ENCODE assay signal across 22 cellular contexts in the genomic region with DNA sequence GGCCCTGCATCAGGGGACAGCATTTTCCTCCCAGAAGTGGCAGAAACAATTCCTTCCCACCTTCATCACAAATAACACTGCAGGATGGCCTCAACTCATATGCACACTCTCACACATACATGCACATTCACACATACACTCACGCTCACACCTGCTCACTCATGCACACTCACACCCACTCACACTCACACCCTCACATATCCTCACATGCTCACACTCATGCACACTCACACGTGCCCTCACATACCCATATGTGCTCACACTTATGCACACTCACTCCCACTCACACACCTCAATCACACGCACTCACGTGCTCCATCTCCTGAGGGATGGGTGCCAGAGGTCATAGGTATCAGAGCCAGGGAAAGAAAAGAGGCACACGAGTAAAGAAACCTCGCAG.
DNase-seq lines count a peak whose midpoint lies in the region; ATAC-seq and TF ChIP-seq lines count a peak whose summit lies in the region.
"Had no signal": no experiment of that assay in that cellular context is flagged by ENCODE, and none has a peak within 500 bp of the region (broad histone marks: within the 10 kb centered on the region; RNA-seq: fewer than 3 reads in every experiment).

No MANE protein-coding gene starts in this region.

- no peaks in the 10 kb centered on the region for H3K9me3 Mint-ChIP-seq in WTC11
- peaks cover 0 to 3% (median 0%) of the 10 kb centered on the region in 5 experiments for H3K9me3 Mint-ChIP-seq in brain
- H3K9me3 Mint-ChIP-seq in glutamatergic neuron (ENCODE audit: unreplicated experiment): peaks cover 4% of the 10 kb centered on the region
- no peaks in the 10 kb centered on the region for H3K9me3 Mint-ChIP-seq in naive thymus-derived CD8-positive, alpha-beta T cell
- no peaks in the 10 kb centered on the region for H3K9me3 Mint-ChIP-seq in stimulated activated memory B cell treated with anti-CD40 and anti-IgM and Interleukin-4, amounts not matched to agents 10 μg/mL and 1 μg/mL and 100 μg/mL, for 72 hours
- H3K9me3 Mint-ChIP-seq in nephron progenitor cell: no peaks in the 10 kb centered on the region
- H3K9me3 Mint-ChIP-seq: CD8-positive, alpha-beta T cell had no signal

- H3K36me3 Mint-ChIP-seq in WTC11: no peaks in the 10 kb centered on the region
- peaks cover 7% of the 10 kb centered on the region for H3K36me3 Mint-ChIP-seq in brain
- peaks cover 11% of the 10 kb centered on the region for H3K36me3 Mint-ChIP-seq in glutamatergic neuron (ENCODE audit: unreplicated experiment)
- H3K36me3 Mint-ChIP-seq in naive thymus-derived CD8-positive, alpha-beta T cell: no peaks in the 10 kb centered on the region
- H3K36me3 Mint-ChIP-seq in stimulated activated memory B cell treated with anti-CD40 and anti-IgM and Interleukin-4, amounts not matched to agents 10 μg/mL and 1 μg/mL and 100 μg/mL, for 72 hours: no peaks in the 10 kb centered on the region
- H3K36me3 Mint-ChIP-seq in nephron progenitor cell (ENCODE audit: low read depth): no peaks in the 10 kb centered on the region
- H3K36me3 Mint-ChIP-seq: CD8-positive, alpha-beta T cell had no signal

- ATAC-seq in WTC11 (no peak), HG03196 (IDR thresholded peaks at IDR 0.05; ENCODE audit: unreplicated experiment) (no peak)
- no peak for ATAC-seq in naive thymus-derived CD8-positive, alpha-beta T cell
- ATAC-seq in stimulated activated memory B cell treated with anti-CD40 and anti-IgM and Interleukin-4, amounts not matched to agents 10 μg/mL and 1 μg/mL and 100 μg/mL, for 72 hours: no peak
- ATAC-seq: CD8-positive, alpha-beta T cell; Right ventricle myocardium inferior; SK-N-SH treated with all-trans-retinoic acid at 6 μM for 48 hours had no signal

- H3K27me3 Mint-ChIP-seq in WTC11 (ENCODE audit: low read depth) (no peaks in the 10 kb centered on the region), brain (peaks cover 3% of the 10 kb centered on the region), glutamatergic neuron (ENCODE audit: unreplicated experiment) (peaks cover 7% of the 10 kb centered on the region), nephron progenitor cell (ENCODE audit: low read depth, poor library complexity) (peaks cover 15% of the 10 kb centered on the region)
- H3K27me3 Mint-ChIP-seq in naive thymus-derived CD8-positive, alpha-beta T cell: peaks cover 8 to 21% (median 18%) of the 10 kb centered on the region in 5 donors
- peaks cover 18% of the 10 kb centered on the region for H3K27me3 Mint-ChIP-seq in stimulated activated memory B cell treated with anti-CD40 and anti-IgM and Interleukin-4, amounts not matched to agents 10 μg/mL and 1 μg/mL and 100 μg/mL, for 72 hours

- no peak for TF ChIP-seq CTCF in WTC11 (IDR thresholded peaks at IDR 0.05)
- no peak for TF ChIP-seq CTCF in brain (conservative IDR thresholded peaks at IDR 0.05)
- TF ChIP-seq CTCF in glutamatergic neuron (IDR thresholded peaks at IDR 0.05; ENCODE audit: partially characterized antibody, unreplicated experiment): no peak
- no peak for TF ChIP-seq CTCF in nephron progenitor cell (IDR thresholded peaks at IDR 0.05)

- CTCF ChIA-PET in WTC11 (lab: Charles Lee): interaction anchor here (1.5 kb wide), 1 partner anchor 120 kb away, joined by 7 read pairs; no protein-coding TSS in a partner anchor

- H3K4me3 Mint-ChIP-seq in WTC11: no peak overlapping the region
- peak overlapping the region in 1 of 5 experiments; percentile 0 for H3K4me3 Mint-ChIP-seq in brain
- peak overlapping the region; percentile 14 for H3K4me3 Mint-ChIP-seq in glutamatergic neuron (ENCODE audit: unreplicated experiment)
- H3K4me3 Mint-ChIP-seq in naive thymus-derived CD8-positive, alpha-beta T cell: no peak overlapping the region
- no peak overlapping the region for H3K4me3 Mint-ChIP-seq in stimulated activated memory B cell treated with anti-CD40 and anti-IgM and Interleukin-4, amounts not matched to agents 10 μg/mL and 1 μg/mL and 100 μg/mL, for 72 hours
- no peak overlapping the region for H3K4me3 Mint-ChIP-seq in nephron progenitor cell
- H3K4me3 Mint-ChIP-seq: B cell; CD8-positive, alpha-beta T cell had no signal

- POLR2A ChIA-PET in WTC11 (lab: Charles Lee): no interaction called here
- POLR2A ChIA-PET in naive thymus-derived CD8-positive, alpha-beta T cell (lab: Charles Lee): no interaction called here

- DNase-seq in WTC11 (ENCODE audit: low spot score): no peak
- no peak for DNase-seq in glutamatergic neuron
- no peak for DNase-seq in naive thymus-derived CD8-positive, alpha-beta T cell
- DNase-seq in nephron progenitor cell: no peak
- DNase-seq: Caco-2; CD8-positive, alpha-beta T cell; KG1; MG63; NCI-H1105 treated with DMSO at 0.1 percent for 48 hours; NCI-H146; NCI-H1930; NCI-H2107; NCI-H524 treated with DMSO at 0.1 percent for 48 hours; NCI-H774; PC-9; SJCRH30 had no signal

- H3K4me1 Mint-ChIP-seq in WTC11 (peaks cover 14% of the 10 kb centered on the region), brain (peaks cover 54% of the 10 kb centered on the region), glutamatergic neuron (ENCODE audit: low read depth, unreplicated experiment) (peaks cover 24% of the 10 kb centered on the region), nephron progenitor cell (peaks cover 10% of the 10 kb centered on the region)
- H3K4me1 Mint-ChIP-seq in naive thymus-derived CD8-positive, alpha-beta T cell: no peaks in the 10 kb centered on the region
- peaks cover 7% of the 10 kb centered on the region for H3K4me1 Mint-ChIP-seq in stimulated activated memory B cell treated with anti-CD40 and anti-IgM and Interleukin-4, amounts not matched to agents 10 μg/mL and 1 μg/mL and 100 μg/mL, for 72 hours

- H3K27ac Mint-ChIP-seq in WTC11 (peak overlapping the region; percentile 6; the same call in 1 of the 2 replicates), brain (peak overlapping the region in 4 of 5 experiments; percentile 4 to 74 (median 31)), glutamatergic neuron (ENCODE audit: unreplicated experiment) (peak overlapping the region; percentile 9), nephron progenitor cell (no peak overlapping the region)
- no peak overlapping the region for H3K27ac Mint-ChIP-seq in naive thymus-derived CD8-positive, alpha-beta T cell
- no peak overlapping the region for H3K27ac Mint-ChIP-seq in stimulated activated memory B cell treated with anti-CD40 and anti-IgM and Interleukin-4, amounts not matched to agents 10 μg/mL and 1 μg/mL and 100 μg/mL, for 72 hours
- H3K27ac Mint-ChIP-seq: B cell; CD8-positive, alpha-beta T cell had no signal

TF ChIP-seq in WTC11, 78 proteins besides CTCF, POLR2A, EP300 and RAD21:
- TF ChIP-seq NFE2L1 (CRISPR knock-in tag; IDR thresholded peaks at IDR 0.05): no peak
- no peak for TF ChIP-seq NR1H2 (CRISPR knock-in tag; IDR thresholded peaks at IDR 0.05)
- TF ChIP-seq, protein P1, sequence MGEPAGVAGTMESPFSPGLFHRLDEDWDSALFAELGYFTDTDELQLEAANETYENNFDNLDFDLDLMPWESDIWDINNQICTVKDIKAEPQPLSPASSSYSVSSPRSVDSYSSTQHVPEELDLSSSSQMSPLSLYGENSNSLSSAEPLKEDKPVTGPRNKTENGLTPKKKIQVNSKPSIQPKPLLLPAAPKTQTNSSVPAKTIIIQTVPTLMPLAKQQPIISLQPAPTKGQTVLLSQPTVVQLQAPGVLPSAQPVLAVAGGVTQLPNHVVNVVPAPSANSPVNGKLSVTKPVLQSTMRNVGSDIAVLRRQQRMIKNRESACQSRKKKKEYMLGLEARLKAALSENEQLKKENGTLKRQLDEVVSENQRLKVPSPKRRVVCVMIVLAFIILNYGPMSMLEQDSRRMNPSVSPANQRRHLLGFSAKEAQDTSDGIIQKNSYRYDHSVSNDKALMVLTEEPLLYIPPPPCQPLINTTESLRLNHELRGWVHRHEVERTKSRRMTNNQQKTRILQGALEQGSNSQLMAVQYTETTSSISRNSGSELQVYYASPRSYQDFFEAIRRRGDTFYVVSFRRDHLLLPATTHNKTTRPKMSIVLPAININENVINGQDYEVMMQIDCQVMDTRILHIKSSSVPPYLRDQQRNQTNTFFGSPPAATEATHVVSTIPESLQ (CRISPR knock-in tag; IDR thresholded peaks at IDR 0.05): no peak
- TF ChIP-seq, protein P2, sequence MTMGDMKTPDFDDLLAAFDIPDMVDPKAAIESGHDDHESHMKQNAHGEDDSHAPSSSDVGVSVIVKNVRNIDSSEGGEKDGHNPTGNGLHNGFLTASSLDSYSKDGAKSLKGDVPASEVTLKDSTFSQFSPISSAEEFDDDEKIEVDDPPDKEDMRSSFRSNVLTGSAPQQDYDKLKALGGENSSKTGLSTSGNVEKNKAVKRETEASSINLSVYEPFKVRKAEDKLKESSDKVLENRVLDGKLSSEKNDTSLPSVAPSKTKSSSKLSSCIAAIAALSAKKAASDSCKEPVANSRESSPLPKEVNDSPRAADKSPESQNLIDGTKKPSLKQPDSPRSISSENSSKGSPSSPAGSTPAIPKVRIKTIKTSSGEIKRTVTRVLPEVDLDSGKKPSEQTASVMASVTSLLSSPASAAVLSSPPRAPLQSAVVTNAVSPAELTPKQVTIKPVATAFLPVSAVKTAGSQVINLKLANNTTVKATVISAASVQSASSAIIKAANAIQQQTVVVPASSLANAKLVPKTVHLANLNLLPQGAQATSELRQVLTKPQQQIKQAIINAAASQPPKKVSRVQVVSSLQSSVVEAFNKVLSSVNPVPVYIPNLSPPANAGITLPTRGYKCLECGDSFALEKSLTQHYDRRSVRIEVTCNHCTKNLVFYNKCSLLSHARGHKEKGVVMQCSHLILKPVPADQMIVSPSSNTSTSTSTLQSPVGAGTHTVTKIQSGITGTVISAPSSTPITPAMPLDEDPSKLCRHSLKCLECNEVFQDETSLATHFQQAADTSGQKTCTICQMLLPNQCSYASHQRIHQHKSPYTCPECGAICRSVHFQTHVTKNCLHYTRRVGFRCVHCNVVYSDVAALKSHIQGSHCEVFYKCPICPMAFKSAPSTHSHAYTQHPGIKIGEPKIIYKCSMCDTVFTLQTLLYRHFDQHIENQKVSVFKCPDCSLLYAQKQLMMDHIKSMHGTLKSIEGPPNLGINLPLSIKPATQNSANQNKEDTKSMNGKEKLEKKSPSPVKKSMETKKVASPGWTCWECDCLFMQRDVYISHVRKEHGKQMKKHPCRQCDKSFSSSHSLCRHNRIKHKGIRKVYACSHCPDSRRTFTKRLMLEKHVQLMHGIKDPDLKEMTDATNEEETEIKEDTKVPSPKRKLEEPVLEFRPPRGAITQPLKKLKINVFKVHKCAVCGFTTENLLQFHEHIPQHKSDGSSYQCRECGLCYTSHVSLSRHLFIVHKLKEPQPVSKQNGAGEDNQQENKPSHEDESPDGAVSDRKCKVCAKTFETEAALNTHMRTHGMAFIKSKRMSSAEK (CRISPR knock-in tag; IDR thresholded peaks at IDR 0.05; ENCODE audit: borderline replicate concordance): no peak
- TF ChIP-seq NFYB (CRISPR knock-in tag; conservative IDR thresholded peaks at IDR 0.05; ENCODE audit: low read depth): no peak
- TF ChIP-seq RELA (CRISPR knock-in tag; IDR thresholded peaks at IDR 0.05; ENCODE audit: borderline replicate concordance): no peak
- no peak for TF ChIP-seq ATF1 (CRISPR knock-in tag; IDR thresholded peaks at IDR 0.05)

Comparison
In these comparisons a context has a peak if more than half of its experiments do, and no peak if none do; other contexts are left out.
1. H3K27ac Mint-ChIP-seq: peak in WTC11 (single experiment), brain (4 of 5) and glutamatergic neuron (single experiment); none in naive thymus-derived CD8-positive, alpha-beta T cell (0 of 10), stimulated activated memory B cell treated with anti-CD40 and anti-IgM and Interleukin-4, amounts not matched to agents 10 μg/mL and 1 μg/mL and 100 μg/mL, for 72 hours (single experiment) and nephron progenitor cell (single experiment).